Comparison of ENCODE assay signal across 1 cellular context in the genomic region with DNA sequence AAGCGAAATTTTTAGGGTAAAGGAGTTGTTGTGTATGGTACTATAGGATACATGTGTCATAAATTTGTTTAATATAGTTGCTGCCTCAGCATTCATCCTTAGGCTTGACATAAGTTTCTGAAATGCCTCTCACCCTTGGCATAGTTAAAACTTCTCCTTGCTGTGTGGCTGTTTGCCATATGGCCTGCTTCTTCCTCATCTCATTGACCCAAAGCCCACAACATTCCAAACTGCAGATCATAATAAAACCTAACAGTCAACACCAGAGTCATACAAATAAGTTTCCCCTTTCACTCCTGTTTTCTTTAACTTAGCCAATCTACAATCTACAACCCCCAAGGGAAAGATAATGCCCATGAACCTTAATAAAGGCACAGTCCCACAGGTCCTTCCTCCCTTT.
TF ChIP-seq lines count a peak whose summit lies in the region.

No MANE protein-coding gene starts in this region.

TF ChIP-seq in SK-N-SH, 30 proteins besides CTCF, POLR2A, EP300 and RAD21 (continued from another document):
- TF ChIP-seq, protein P1, sequence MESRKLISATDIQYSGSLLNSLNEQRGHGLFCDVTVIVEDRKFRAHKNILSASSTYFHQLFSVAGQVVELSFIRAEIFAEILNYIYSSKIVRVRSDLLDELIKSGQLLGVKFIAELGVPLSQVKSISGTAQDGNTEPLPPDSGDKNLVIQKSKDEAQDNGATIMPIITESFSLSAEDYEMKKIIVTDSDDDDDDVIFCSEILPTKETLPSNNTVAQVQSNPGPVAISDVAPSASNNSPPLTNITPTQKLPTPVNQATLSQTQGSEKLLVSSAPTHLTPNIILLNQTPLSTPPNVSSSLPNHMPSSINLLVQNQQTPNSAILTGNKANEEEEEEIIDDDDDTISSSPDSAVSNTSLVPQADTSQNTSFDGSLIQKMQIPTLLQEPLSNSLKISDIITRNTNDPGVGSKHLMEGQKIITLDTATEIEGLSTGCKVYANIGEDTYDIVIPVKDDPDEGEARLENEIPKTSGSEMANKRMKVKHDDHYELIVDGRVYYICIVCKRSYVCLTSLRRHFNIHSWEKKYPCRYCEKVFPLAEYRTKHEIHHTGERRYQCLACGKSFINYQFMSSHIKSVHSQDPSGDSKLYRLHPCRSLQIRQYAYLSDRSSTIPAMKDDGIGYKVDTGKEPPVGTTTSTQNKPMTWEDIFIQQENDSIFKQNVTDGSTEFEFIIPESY (IDR thresholded peaks at IDR 0.05; ENCODE audit: borderline replicate concordance, low read depth), result no peak
- TF ChIP-seq POLR2AphosphoS5 (IDR thresholded peaks at IDR 0.05; ENCODE audit: low read depth, low read length), result no peak
- TF ChIP-seq TCF12 (IDR thresholded peaks at IDR 0.05), result no peak
- no peak for TF ChIP-seq TAF1 (IDR thresholded peaks at IDR 0.05; ENCODE audit: borderline replicate concordance, low read depth, low read length)
- no peak for TF ChIP-seq SMC3 (IDR thresholded peaks at IDR 0.05; ENCODE audit: low read depth, low read length)
